ENCODE assay signal across 9 cellular contexts in genomic region chr3:142448424-142448823, GRCh38. TPM values are rescaled to one million over a fixed set of nuclear protein-coding genes. Genes with fewer than 3 reads are reported as not detected.
DNase-seq lines count a peak whose midpoint lies in the region; ATAC-seq and FAIRE-seq lines count a peak whose summit lies in the region.
"Had no signal": no experiment of that assay in that cellular context is flagged by ENCODE, and none has a peak within 500 bp of the region (broad histone marks: within the 10 kb centered on the region; RNA-seq: fewer than 3 reads in every experiment).

No MANE protein-coding gene starts in this region.

- peak overlapping the region; percentile 98 to 100 (median 100) for H3K9ac ChIP-seq in subcutaneous abdominal adipose tissue (ENCODE audit: low read length in 5 of 5)

- no peak for ATAC-seq in activated CD8-positive, alpha-beta T cell treated with anti-CD3 and anti-CD28 coated beads, Interleukin-2, amount 10 ng/mL, durations not matched to agents 7 days and 5 days

- CTCF ChIA-PET in activated CD8-positive, alpha-beta T cell treated with anti-CD3 and anti-CD28 coated beads, Interleukin-2, amount 10 ng/mL, durations not matched to agents 7 days and 5 days (lab: Charles Lee): no interaction called here

- no peaks in the 10 kb centered on the region for H3K9me3 ChIP-seq in subcutaneous abdominal adipose tissue (ENCODE audit: control insufficient read depth in 5 of 5, low read length in 5 of 5)

- H3K4me3 Mint-ChIP-seq in activated CD8-positive, alpha-beta T cell treated with anti-CD3 and anti-CD28 coated beads, Interleukin-2, amount 10 ng/mL, durations not matched to agents 7 days and 5 days: peak overlapping the region; percentile 88

- H3K27me3 ChIP-seq in subcutaneous abdominal adipose tissue (ENCODE audit: control insufficient read depth in 5 of 5, insufficient read depth in 4 of 5, low read length in 5 of 5): no peaks in the 10 kb centered on the region

- no peaks in the 10 kb centered on the region for H3K9me3 Mint-ChIP-seq in activated CD8-positive, alpha-beta T cell treated with anti-CD3 and anti-CD28 coated beads, Interleukin-2, amount 10 ng/mL, durations not matched to agents 7 days and 5 days (ENCODE audit: insufficient read depth)

- FAIRE-seq in HTR-8/SVneo (lab: Jason Lieb, UNC): no peak
- FAIRE-seq: A204.1 had no signal

- H3K4me1 ChIP-seq in subcutaneous abdominal adipose tissue (ENCODE audit: control insufficient read depth in 5 of 5, insufficient read depth in 5 of 5, low read length in 5 of 5): peaks cover 6 to 29% (median 23%) of the 10 kb centered on the region in 5 donors

- peak overlapping the region; percentile 96 for H3K27ac Mint-ChIP-seq in activated CD8-positive, alpha-beta T cell treated with anti-CD3 and anti-CD28 coated beads, Interleukin-2, amount 10 ng/mL, durations not matched to agents 7 days and 5 days

- POLR2A ChIA-PET in activated CD8-positive, alpha-beta T cell treated with anti-CD3 and anti-CD28 coated beads, Interleukin-2, amount 10 ng/mL, durations not matched to agents 7 days and 5 days (lab: Charles Lee): no interaction called here

- peaks cover 36% of the 10 kb centered on the region for H3K36me3 Mint-ChIP-seq in activated CD8-positive, alpha-beta T cell treated with anti-CD3 and anti-CD28 coated beads, Interleukin-2, amount 10 ng/mL, durations not matched to agents 7 days and 5 days (ENCODE audit: low read depth)

- peaks cover 25% of the 10 kb centered on the region for H3K4me1 Mint-ChIP-seq in activated CD8-positive, alpha-beta T cell treated with anti-CD3 and anti-CD28 coated beads, Interleukin-2, amount 10 ng/mL, durations not matched to agents 7 days and 5 days (ENCODE audit: low read depth)

- DNase-seq in DMS 273 (lab: John Stamatoyannopoulos, UW; ENCODE audit: unreplicated experiment): peak; percentile 56
- no peak for DNase-seq in DMS 273 treated with DMSO at 0.1 percent for 48 hours (lab: John Stamatoyannopoulos, UW)
- DNase-seq in activated CD8-positive, alpha-beta T cell treated with anti-CD3 and anti-CD28 coated beads, Interleukin-2, amount 10 ng/mL, durations not matched to agents 7 days and 5 days: no peak
- peak; percentile 7 for DNase-seq in iPS-NIHi11 (ENCODE audit: low spot score)
- no peak for DNase-seq in HTR-8/SVneo (ENCODE audit: insufficient read length, low spot score)
- DNase-seq in OCI-M1 (lab: John Stamatoyannopoulos, UW): no peak
- no peak for DNase-seq in SKM-1 treated with dmso at 0.1 percent for 144 hours (lab: John Stamatoyannopoulos, UW; ENCODE audit: unreplicated experiment)

- H3K27me3 Mint-ChIP-seq in activated CD8-positive, alpha-beta T cell treated with anti-CD3 and anti-CD28 coated beads, Interleukin-2, amount 10 ng/mL, durations not matched to agents 7 days and 5 days (ENCODE audit: low read depth): no peaks in the 10 kb centered on the region

- peak overlapping the region; percentile 87 to 100 (median 100) for H3K4me3 ChIP-seq in subcutaneous abdominal adipose tissue (ENCODE audit: low read depth in 1 of 5, low read length in 5 of 5)

- H3K27ac ChIP-seq in subcutaneous abdominal adipose tissue (ENCODE audit: low read depth, low read length): peak overlapping the region; percentile 99

- H3K36me3 ChIP-seq in subcutaneous abdominal adipose tissue (ENCODE audit: control insufficient read depth in 5 of 5, insufficient read depth in 5 of 5, low read length in 5 of 5): peaks cover 10 to 30% (median 18%) of the 10 kb centered on the region in 5 donors

RNA-seq across cellular contexts. Expression of gene XRN1, which starts 0.6 kb away (rescaled TPM):
- 10 to 100 TPM; 58.0 to 59.6 TPM for total RNA-seq in activated CD8-positive, alpha-beta T cell treated with anti-CD3 and anti-CD28 coated beads, Interleukin-2, amount 10 ng/mL, durations not matched to agents 7 days and 5 days

Comparison
In these comparisons a context has a peak if more than half of its experiments do, and no peak if none do; other contexts are left out.
1. DNase-seq: peak in DMS 273 (single experiment) and iPS-NIHi11 (single experiment); none in DMS 273 treated with DMSO at 0.1 percent for 48 hours (single experiment), activated CD8-positive, alpha-beta T cell treated with anti-CD3 and anti-CD28 coated beads, Interleukin-2, amount 10 ng/mL, durations not matched to agents 7 days and 5 days (single experiment), HTR-8/SVneo (single experiment), OCI-M1 (single experiment) and SKM-1 treated with dmso at 0.1 percent for 144 hours (single experiment).